8 cellular contexts compared by ENCODE assay signal in genomic region chr4:15002659-15003440, GRCh38. TPM values are rescaled to one million over a fixed set of nuclear protein-coding genes. Genes with fewer than 3 reads are reported as not detected.
DNase-seq lines count a peak whose midpoint lies in the region; ATAC-seq and TF ChIP-seq lines count a peak whose summit lies in the region.

No MANE protein-coding gene starts in this region.

- CTCF ChIA-PET in T-cell (lab: Charles Lee), result interaction anchor here (0.6 kb wide), 2 partner anchors 130 to 808 kb away, joined by 5 to 10 read pairs; no protein-coding TSS in a partner anchor

- H3K36me3 Mint-ChIP-seq in T-cell, result no peaks in the 10 kb centered on the region
- H3K36me3 Mint-ChIP-seq in progenitor cell of endocrine pancreas (ENCODE audit: insufficient read depth), result no peaks in the 10 kb centered on the region

- TF ChIP-seq CTCF in LNCaP clone FGC (IDR thresholded peaks at IDR 0.05; ENCODE audit: control insufficient read depth, extremely low read depth, insufficient read depth), result no peak
- no peak for TF ChIP-seq CTCF in adrenal gland (IDR thresholded peaks at IDR 0.05)
- TF ChIP-seq CTCF in progenitor cell of endocrine pancreas (IDR thresholded peaks at IDR 0.05; ENCODE audit: unreplicated experiment), result no peak

- H3K4me1 Mint-ChIP-seq in T-cell, result peaks cover 18 to 29% (median 24%) of the 10 kb centered on the region in 3 donors
- H3K4me1 Mint-ChIP-seq in progenitor cell of endocrine pancreas (ENCODE audit: low read depth), result peaks cover 11% of the 10 kb centered on the region

- ATAC-seq in T-cell (replicated peaks in 1 of 4), result peak; percentile 32 to 47 (median 35)
- ATAC-seq in left cardiac atrium, result peak; percentile 34 to 56

- DNase-seq in G401 (ENCODE audit: low spot score), result peak; percentile 68
- DNase-seq in H4 (ENCODE audit: low spot score), result peak; percentile 74
- DNase-seq in LNCaP clone FGC (ENCODE audit: low read depth), result no peak
- peak; percentile 62 to 88 (median 77) for DNase-seq in T-cell
- DNase-seq in adrenal gland, result peak; percentile 76 to 90 (median 84)
- peak; percentile 81 for DNase-seq in left cardiac atrium
- peak; percentile 39 for DNase-seq in progenitor cell of endocrine pancreas (ENCODE audit: low spot score, unreplicated experiment)
- DNase-seq in ureter (ENCODE audit: low spot score), result peak; percentile 81

- H3K27me3 Mint-ChIP-seq in T-cell (no peaks in the 10 kb centered on the region), progenitor cell of endocrine pancreas (peaks cover 24% of the 10 kb centered on the region)

- H3K4me3 ChIP-seq in LNCaP clone FGC (ENCODE audit: low read depth, low read length) (peak overlapping the region; percentile 80), adrenal gland (peak overlapping the region; percentile 65 to 93 (median 88))

- intact Hi-C loops in adrenal gland (cut with DNase I), result loop anchor here in 1 of 2 donors (10.0 kb wide), 1 partner anchor 1348 kb away; no protein-coding TSS in a partner anchor
- intact Hi-C loops in left cardiac atrium (cut with DNase I), result loop anchor here in 1 of 2 donors (5.0 kb wide), 1 partner anchor 86 kb away; no protein-coding TSS in a partner anchor

- in situ Hi-C loops in G401 (cut with HindIII; ENCODE audit: low sequenced_read_pairs), result no loop called here

- H3K36me3 ChIP-seq in adrenal gland (replicated peaks in 1 of 2), result peaks cover 0 to 4% of the 10 kb centered on the region in 2 donors

- no peaks in the 10 kb centered on the region for H3K27me3 ChIP-seq in adrenal gland

- peak overlapping the region; percentile 91 to 100 (median 100) for H3K27ac ChIP-seq in adrenal gland

- H3K9me3 ChIP-seq in adrenal gland (replicated peaks in 1 of 3), result no peaks in the 10 kb centered on the region

- H3K4me3 Mint-ChIP-seq in T-cell, result peak overlapping the region; percentile 90 to 93 (median 91)
- peak overlapping the region; percentile 83 for H3K4me3 Mint-ChIP-seq in progenitor cell of endocrine pancreas (ENCODE audit: low read depth)

- H3K9me3 Mint-ChIP-seq in T-cell, result no peaks in the 10 kb centered on the region
- H3K9me3 Mint-ChIP-seq in progenitor cell of endocrine pancreas (ENCODE audit: low read depth), result no peaks in the 10 kb centered on the region

- peaks cover 14 to 28% of the 10 kb centered on the region in 2 donors for H3K4me1 ChIP-seq in adrenal gland (replicated peaks in 1 of 2)

- peak; percentile 14 to 78 for TF ChIP-seq POLR2A in adrenal gland (IDR thresholded peaks at IDR 0.05)

- H3K27ac Mint-ChIP-seq in T-cell, result peak overlapping the region; percentile 92 to 94
- peak overlapping the region; percentile 82 for H3K27ac Mint-ChIP-seq in progenitor cell of endocrine pancreas

- 0 to 1% (median 0%) methylated on average over 1 to 81 of the region's 81 CpGs for WGBS in adrenal gland, 4 donors

- POLR2A ChIA-PET in T-cell (lab: Charles Lee), result interaction anchor here (0.6 to 1.1 kb wide), 7 partner anchors 39 to 1504 kb away, joined by 3 to 7 read pairs (median 5); no protein-coding TSS in a partner anchor

RNA-seq across cellular contexts. Expression of gene CPEB2, which starts 0.6 kb away (rescaled TPM):
- not detected in 2 replicates for total RNA-seq in G401 (2014; rRNA removed; shearing (Covaris generic))
- 1.4 and 1.8 TPM in 2 replicates for total RNA-seq in H4 (2014; rRNA removed; shearing (Covaris generic))
- total RNA-seq in T-cell (10 to 100 TPM; 14.8 to 32.3 (median 16.2) TPM), adrenal gland (10 to 100 TPM in 5 of 8 donors, 1 to 10 TPM in 3; 6.3 to 15.8 (median 11.6) TPM), left cardiac atrium (10 to 100 TPM; 10.4 to 15.8 TPM), progenitor cell of endocrine pancreas (3.5 and 4.6 TPM in 2 replicates), ureter (19.8 TPM)
- 1 to 10 TPM; 3.2 to 6.2 (median 5.9) TPM for polyA plus RNA-seq in adrenal gland
